ENCODE assay signal across 8 cellular contexts in genomic region chr3:171001957-171002694, GRCh38. TPM values are rescaled to one million over a fixed set of nuclear protein-coding genes. Genes with fewer than 3 reads are reported as not detected.
DNase-seq lines count a peak whose midpoint lies in the region; ATAC-seq and TF ChIP-seq lines count a peak whose summit lies in the region.

No MANE protein-coding gene starts in this region.

- H3K36me3 ChIP-seq in OCI-LY3 (replicated peaks; ENCODE audit: low read depth, low read length) = no peaks in the 10 kb centered on the region
- H3K36me3 ChIP-seq in MM.1S (replicated peaks; ENCODE audit: insufficient read depth, low read length) = no peaks in the 10 kb centered on the region

- H3K4me2 ChIP-seq in OCI-LY3 (ENCODE audit: low read length) = 0 out of 2 replicates have a peak overlapping the region, but pooled peaks have one; percentile 1
- no peak overlapping the region for H3K4me2 ChIP-seq in MM.1S (ENCODE audit: low read depth, low read length)

- no peaks in the 10 kb centered on the region for H3F3A ChIP-seq in MM.1S (ENCODE audit: insufficient read depth, low read length)

- H3K4me3 ChIP-seq in OCI-LY3 (ENCODE audit: low read length) (no peak overlapping the region), MM.1S (ENCODE audit: low read length) (no peak overlapping the region)

- no peaks in the 10 kb centered on the region for H3K9me3 ChIP-seq in OCI-LY3 (ENCODE audit: insufficient read depth, low read length)
- no peaks in the 10 kb centered on the region for H3K9me3 ChIP-seq in MM.1S (replicated peaks; ENCODE audit: insufficient read depth, low read length)

- H3K4me1 ChIP-seq in OCI-LY3 (ENCODE audit: low read length) = peaks cover 6% of the 10 kb centered on the region; the same call in 1 of the 2 replicates
- H3K4me1 ChIP-seq in MM.1S (ENCODE audit: low read length) = no peaks in the 10 kb centered on the region

- H3K9ac ChIP-seq in OCI-LY3 (ENCODE audit: low read length) (no peak overlapping the region), MM.1S (ENCODE audit: low read length) (no peak overlapping the region)

- DNase-seq in fibroblast of gingiva (ENCODE audit: low read depth) (peak; percentile 41), putamen (ENCODE audit: low spot score) (peak; percentile 30), MM.1S (no peak), retina (no peak), germinal center (ENCODE audit: low spot score) (no peak)
- DNase-seq in activated naive CD4-positive, alpha-beta T cell treated with anti-CD3 and anti-CD28 coated beads, Interleukin-2, amount 50 U/mL, for 72 hours (ENCODE audit: low spot score in 2 of 2) = no peak

- H3K9me2 ChIP-seq in MM.1S (replicated peaks; ENCODE audit: insufficient read depth, low read length) = no peaks in the 10 kb centered on the region

- H2AFZ ChIP-seq in OCI-LY3 (ENCODE audit: low read depth, low read length) (no peak overlapping the region), MM.1S (ENCODE audit: low read length) (no peak overlapping the region)

- TF ChIP-seq CTCF in OCI-LY3 (IDR thresholded peaks at IDR 0.05; ENCODE audit: low read depth, low read length) (no peak), MM.1S (IDR thresholded peaks at IDR 0.05; ENCODE audit: low read length) (no peak)

- H3K27ac ChIP-seq in OCI-LY3 (ENCODE audit: low read length) (no peak overlapping the region), MM.1S (ENCODE audit: low read length) (no peak overlapping the region)

- no peaks in the 10 kb centered on the region for H3K36me3 Mint-ChIP-seq in activated naive CD4-positive, alpha-beta T cell treated with anti-CD3 and anti-CD28 coated beads, Interleukin-2, amount 50 U/mL, for 72 hours

- H3K79me2 ChIP-seq in OCI-LY3 (ENCODE audit: low read length) (no peaks in the 10 kb centered on the region), MM.1S (ENCODE audit: low read length) (no peaks in the 10 kb centered on the region)

- H3K9me3 Mint-ChIP-seq in activated naive CD4-positive, alpha-beta T cell treated with anti-CD3 and anti-CD28 coated beads, Interleukin-2, amount 50 U/mL, for 72 hours = no peaks in the 10 kb centered on the region

- H4K20me1 ChIP-seq in OCI-LY3 (ENCODE audit: insufficient read depth, low read length) = no peaks in the 10 kb centered on the region
- no peaks in the 10 kb centered on the region for H4K20me1 ChIP-seq in MM.1S (ENCODE audit: insufficient read depth, low read length)

- peak; percentile 69 for ATAC-seq in GM21619 (IDR thresholded peaks at IDR 0.05; ENCODE audit: unreplicated experiment)
- ATAC-seq in activated naive CD4-positive, alpha-beta T cell treated with anti-CD3 and anti-CD28 coated beads, Interleukin-2, amount 50 U/mL, for 72 hours = no peak

- H3K27me3 ChIP-seq in OCI-LY3 (ENCODE audit: low read depth, low read length) (no peaks in the 10 kb centered on the region), MM.1S (replicated peaks; ENCODE audit: insufficient read depth, low read length) (no peaks in the 10 kb centered on the region)

- no peak overlapping the region for H3K27ac Mint-ChIP-seq in activated naive CD4-positive, alpha-beta T cell treated with anti-CD3 and anti-CD28 coated beads, Interleukin-2, amount 50 U/mL, for 72 hours

RNA-seq across cellular contexts. Expression of gene SLC2A2, which starts 24.4 kb away (rescaled TPM):
- not detected for total RNA-seq in activated naive CD4-positive, alpha-beta T cell treated with anti-CD3 and anti-CD28 coated beads, Interleukin-2, amount 50 U/mL, for 72 hours

Comparison
In these comparisons a context has a peak if more than half of its experiments do, and no peak if none do; other contexts are left out.
1. DNase-seq: peak in fibroblast of gingiva (single experiment) and putamen (single experiment); none in MM.1S (single experiment), activated naive CD4-positive, alpha-beta T cell treated with anti-CD3 and anti-CD28 coated beads, Interleukin-2, amount 50 U/mL, for 72 hours (0 of 2), retina (single experiment) and germinal center (single experiment).